7 cellular contexts compared by ENCODE assay signal in genomic region chr10:69012778-69013177, GRCh38. TPM values are rescaled to one million over a fixed set of nuclear protein-coding genes. Genes with fewer than 3 reads are reported as not detected.
DNase-seq lines count a peak whose midpoint lies in the region; FAIRE-seq and TF ChIP-seq lines count a peak whose summit lies in the region.
"Not testable (repeated sequence)": the region's sequence is repeated elsewhere in the genome, so short reads cannot be mapped to it uniquely, and the experiment has no call there.

No MANE protein-coding gene starts in this region.

- H3K36me3 Mint-ChIP-seq in HFFc6 (ENCODE audit: low read depth) = peaks cover 27% of the 10 kb centered on the region
- H3K36me3 Mint-ChIP-seq in T-helper 2 cell treated with Interferon-gamma antibody and Interleukin-4, amounts not matched to agents 5 μg/mL and 100 μg/mL, for 36 hours (ENCODE audit: low read depth) = peaks cover 28% of the 10 kb centered on the region
- peaks cover 50% of the 10 kb centered on the region for H3K36me3 Mint-ChIP-seq in activated T-helper 2 cell treated with anti-CD3 and anti-CD28 coated beads, Interferon-gamma antibody, Interleukin-2, Interleukin-4, amounts not matched to agents 10 μg/mL and 5 μg/mL and 100 μg/mL, durations not matched to agents 14 hours and 24 hours and 36 hours (ENCODE audit: low read depth)

- H3K4me3 ChIP-seq in bronchial epithelial cell (ENCODE audit: low read depth, low read length) = not testable (repeated sequence)

- H3K9me3 Mint-ChIP-seq in HFFc6; T-helper 2 cell treated with Interferon-gamma antibody and Interleukin-4, amounts not matched to agents 5 μg/mL and 100 μg/mL, for 36 hours; activated T-helper 2 cell treated with anti-CD3 and anti-CD28 coated beads, Interferon-gamma antibody, Interleukin-2, Interleukin-4, amounts not matched to agents 10 μg/mL and 5 μg/mL and 100 μg/mL, durations not matched to agents 14 hours and 24 hours and 36 hours: not testable (repeated sequence)

- peaks cover 41% of the 10 kb centered on the region for H3K4me1 Mint-ChIP-seq in HFFc6 (ENCODE audit: low read depth)
- H3K4me1 Mint-ChIP-seq in T-helper 2 cell treated with Interferon-gamma antibody and Interleukin-4, amounts not matched to agents 5 μg/mL and 100 μg/mL, for 36 hours (ENCODE audit: low read depth) = not testable (repeated sequence)
- H3K4me1 Mint-ChIP-seq in activated T-helper 2 cell treated with anti-CD3 and anti-CD28 coated beads, Interferon-gamma antibody, Interleukin-2, Interleukin-4, amounts not matched to agents 10 μg/mL and 5 μg/mL and 100 μg/mL, durations not matched to agents 14 hours and 24 hours and 36 hours (ENCODE audit: low read depth) = peaks cover 21% of the 10 kb centered on the region

- intact Hi-C loops in activated T-helper 2 cell treated with anti-CD3 and anti-CD28 coated beads, Interferon-gamma antibody, Interleukin-2, Interleukin-4, amounts not matched to agents 10 μg/mL and 5 μg/mL and 100 μg/mL, durations not matched to agents 14 hours and 24 hours and 36 hours (cut with micrococcal nuclease) = not testable (repeated sequence)

- H3K27me3 Mint-ChIP-seq in HFFc6 (ENCODE audit: insufficient read depth); T-helper 2 cell treated with Interferon-gamma antibody and Interleukin-4, amounts not matched to agents 5 μg/mL and 100 μg/mL, for 36 hours (ENCODE audit: low read depth); activated T-helper 2 cell treated with anti-CD3 and anti-CD28 coated beads, Interferon-gamma antibody, Interleukin-2, Interleukin-4, amounts not matched to agents 10 μg/mL and 5 μg/mL and 100 μg/mL, durations not matched to agents 14 hours and 24 hours and 36 hours (ENCODE audit: low read depth): not testable (repeated sequence)

- H3K27me3 ChIP-seq in bronchial epithelial cell (ENCODE audit: control insufficient read depth, insufficient read depth, low read length) = not testable (repeated sequence)

- DNase-seq in HFFc6; T-helper 2 cell treated with Interferon-gamma antibody and Interleukin-4, amounts not matched to agents 5 μg/mL and 100 μg/mL, for 36 hours (ENCODE audit: low spot score); activated T-helper 2 cell treated with anti-CD3 and anti-CD28 coated beads, Interferon-gamma antibody, Interleukin-2, Interleukin-4, amounts not matched to agents 10 μg/mL and 5 μg/mL and 100 μg/mL, durations not matched to agents 14 hours and 24 hours and 36 hours (ENCODE audit: low spot score); epithelial cell of prostate (ENCODE audit: low read depth, low spot score): not testable (repeated sequence)
- DNase-seq in activated CD8-positive, alpha-beta memory T cell treated with anti-CD3 and anti-CD28 coated beads, Interleukin-2, amount 50 U/mL, for 48 hours = peak; percentile 43
- DNase-seq in bronchial epithelial cell (ENCODE audit: low read depth) (peak; percentile 52), pulmonary artery endothelial cell (ENCODE audit: low read depth, low spot score) (peak; percentile 55)

- FAIRE-seq in bronchial epithelial cell (lab: Jason Lieb, UNC) = not testable (repeated sequence)

- peak overlapping the region; percentile 25; the same call in 1 of the 2 replicates for H3K27ac Mint-ChIP-seq in HFFc6
- H3K27ac Mint-ChIP-seq in T-helper 2 cell treated with Interferon-gamma antibody and Interleukin-4, amounts not matched to agents 5 μg/mL and 100 μg/mL, for 36 hours = peak overlapping the region; percentile 35
- H3K27ac Mint-ChIP-seq in activated T-helper 2 cell treated with anti-CD3 and anti-CD28 coated beads, Interferon-gamma antibody, Interleukin-2, Interleukin-4, amounts not matched to agents 10 μg/mL and 5 μg/mL and 100 μg/mL, durations not matched to agents 14 hours and 24 hours and 36 hours = peak overlapping the region; percentile 66

- H3K27ac ChIP-seq in epithelial cell of prostate = peak overlapping the region; percentile 70

- H3K36me3 ChIP-seq in bronchial epithelial cell (ENCODE audit: control insufficient read depth, insufficient read depth, low read length) = not testable (repeated sequence)

- not testable (repeated sequence) for TF ChIP-seq CTCF in HFFc6 (IDR thresholded peaks at IDR 0.05); bronchial epithelial cell (IDR thresholded peaks at IDR 0.05; ENCODE audit: insufficient read depth, low read length, severe bottlenecking)

- H3K4me3 Mint-ChIP-seq in HFFc6; T-helper 2 cell treated with Interferon-gamma antibody and Interleukin-4, amounts not matched to agents 5 μg/mL and 100 μg/mL, for 36 hours; activated T-helper 2 cell treated with anti-CD3 and anti-CD28 coated beads, Interferon-gamma antibody, Interleukin-2, Interleukin-4, amounts not matched to agents 10 μg/mL and 5 μg/mL and 100 μg/mL, durations not matched to agents 14 hours and 24 hours and 36 hours (ENCODE audit: low read depth): not testable (repeated sequence)

RNA-seq across cellular contexts. Expression of gene KIFBP, which starts 24.2 kb away (rescaled TPM):
- 10 to 100 TPM; 43.6 to 56.2 (median 51.9) TPM for total RNA-seq in HFFc6 (2021; fragmentation: NEBNext Ultra II Directional; extraction: Animal tissue kit (Norgen Biotek cat#: 25700))
- total RNA-seq in activated T-helper 2 cell treated with anti-CD3 and anti-CD28 coated beads, Interferon-gamma antibody, Interleukin-2, Interleukin-4, amounts not matched to agents 10 μg/mL and 5 μg/mL and 100 μg/mL, durations not matched to agents 14 hours and 24 hours and 36 hours = 16.7 and 17.1 TPM in 2 replicates
- total RNA-seq in bronchial epithelial cell (11.8 and 18.6 TPM in 2 replicates), pulmonary artery endothelial cell (29.6 and 46.1 TPM in 2 replicates)

RNA-seq across cellular contexts. Expression of gene DDX21, which starts 56.8 kb away (rescaled TPM):
- total RNA-seq in HFFc6 (2021; fragmentation: NEBNext Ultra II Directional; extraction: Animal tissue kit (Norgen Biotek cat#: 25700)) = 100 to 1,000 TPM in 1 of 6 experiments, 10 to 100 TPM in 5; 81.7 to 103 (median 90.7) TPM
- total RNA-seq in activated T-helper 2 cell treated with anti-CD3 and anti-CD28 coated beads, Interferon-gamma antibody, Interleukin-2, Interleukin-4, amounts not matched to agents 10 μg/mL and 5 μg/mL and 100 μg/mL, durations not matched to agents 14 hours and 24 hours and 36 hours = 205 and 210 TPM in 2 replicates
- total RNA-seq in bronchial epithelial cell (148 and 193 TPM in 2 replicates), pulmonary artery endothelial cell (152 and 176 TPM in 2 replicates)
